In genomic region chr7:135668852-135669251, GRCh38 we compare ENCODE assay signal across 11 cellular contexts. TPM values are rescaled to one million over a fixed set of nuclear protein-coding genes. Genes with fewer than 3 reads are reported as not detected.
"Had no signal": no experiment of that assay in that cellular context is flagged by ENCODE, and none has a peak within 500 bp of the region (broad histone marks: within the 10 kb centered on the region; RNA-seq: fewer than 3 reads in every experiment).

No MANE protein-coding gene starts in this region.

RNA-seq across cellular contexts. Expression of gene SLC13A4, which starts 59.1 kb away (rescaled TPM):
- total RNA-seq: dermis blood vessel endothelial cell, endothelial cell of umbilical vein, esophagus muscularis mucosa, gastrocnemius medialis, glomerular endothelial cell, left cardiac atrium, left lung, lung microvascular endothelial cell, mesenteric fat pad, mesothelial cell of epicardium, mucosa of descending colon had no signal
- polyA plus RNA-seq: endothelial cell of umbilical vein had no signal
